ENCODE assay signal across 8 cellular contexts in genomic region chr1:45010855-45011811, GRCh38. TPM values are rescaled to one million over a fixed set of nuclear protein-coding genes. Genes with fewer than 3 reads are reported as not detected.
DNase-seq lines count a peak whose midpoint lies in the region; ATAC-seq and TF ChIP-seq lines count a peak whose summit lies in the region.

Gene HECTD3, minus strand, starts transcription at chr1:45011324. Its CDS starts 67 bp downstream, at chr1:45011257.

- H3K9ac ChIP-seq in KMS-11: peak within 1 kb of the TSS; percentile 72
- H3K9ac ChIP-seq in fibroblast of lung (ENCODE audit: insufficient read depth, low read length): peak within 1 kb of the TSS; percentile 75

- intact Hi-C loops in naive thymus-derived CD4-positive, alpha-beta T cell (cut with micrococcal nuclease): loop anchor here (1.0 to 10.0 kb wide), 5 partner anchors 174 to 337 kb away; partner anchors contain the start of genes ARMH1 (in 1 of the 2), RNU5D-1 (in 1 of the 2), TMEM53 (in 1 of the 2) and ZSWIM5 (in 1 of the 2)

- no peaks in the 10 kb centered on the region for H3K27me3 Mint-ChIP-seq in naive thymus-derived CD4-positive, alpha-beta T cell

- no peaks in the 10 kb centered on the region for H3K79me2 ChIP-seq in KMS-11 (ENCODE audit: insufficient read depth, low read depth)
- H3K79me2 ChIP-seq in fibroblast of lung (ENCODE audit: control insufficient read depth, insufficient read depth, low read length): peaks cover 32% of the 10 kb centered on the region

- DNase-seq in DMS79 (lab: John Stamatoyannopoulos, UW): peak; percentile 61
- peak; percentile 86 for DNase-seq in RKO (ENCODE audit: low spot score)
- DNase-seq in activated T-helper 1 cell treated with anti-CD3 and anti-CD28 coated beads, Interleukin-2, amount 50 U/mL, for 16 hours (ENCODE audit: low read depth in 1 of 2, low spot score in 1 of 2): peak; percentile 36 to 57
- DNase-seq in fibroblast of lung (ENCODE audit: low read depth in 2 of 2): peak; percentile 70 to 76
- peak; percentile 47 to 77 (median 54) for DNase-seq in naive thymus-derived CD4-positive, alpha-beta T cell
- peak; percentile 78 for DNase-seq in stimulated activated naive CD8-positive, alpha-beta T cell treated with anti-CD3 and anti-CD28 coated beads, Interleukin-15, Interleukin-2, amounts not matched to agents 100 U/mL and 50 U/mL, for 24 hours

- peak; percentile 57 for ATAC-seq in GM21717 (IDR thresholded peaks at IDR 0.05; ENCODE audit: unreplicated experiment)
- peak; percentile 75 for ATAC-seq in naive thymus-derived CD4-positive, alpha-beta T cell
- peak; percentile 77 for ATAC-seq in stimulated activated naive CD8-positive, alpha-beta T cell treated with anti-CD3 and anti-CD28 coated beads, Interleukin-15, Interleukin-2, amounts not matched to agents 100 U/mL and 50 U/mL, for 24 hours

- H3K9me3 ChIP-seq in fibroblast of lung (ENCODE audit: control insufficient read depth, insufficient read depth, low read depth, low read length): no peaks in the 10 kb centered on the region
- H3K9me3 ChIP-seq in naive thymus-derived CD4-positive, alpha-beta T cell (ENCODE audit: control insufficient read depth in 2 of 3, low read length in 3 of 3): no peaks in the 10 kb centered on the region

- peak within 1 kb of the TSS; percentile 99 for H2AFZ ChIP-seq in KMS-11 (ENCODE audit: low read depth)
- peak within 1 kb of the TSS; percentile 100 for H2AFZ ChIP-seq in fibroblast of lung (ENCODE audit: low read length)

- TF ChIP-seq CTCF in KMS-11 (conservative IDR thresholded peaks at IDR 0.05; ENCODE audit: low read depth, low read length): no peak
- no peak for TF ChIP-seq CTCF in fibroblast of lung (conservative IDR thresholded peaks at IDR 0.05 in 1 of 2, IDR thresholded peaks at IDR 0.05 in 1 of 2; ENCODE audit: low read depth in 1 of 2, low read length in 2 of 2)

- H3K36me3 ChIP-seq in KMS-11 (ENCODE audit: insufficient read depth) (no peaks in the 10 kb centered on the region), fibroblast of lung (ENCODE audit: control insufficient read depth, insufficient read depth, low read length) (peaks cover 22% of the 10 kb centered on the region)
- H3K36me3 ChIP-seq in naive thymus-derived CD4-positive, alpha-beta T cell (ENCODE audit: control insufficient read depth in 2 of 3, insufficient read depth in 3 of 3, low read length in 3 of 3): peaks cover 10 to 43% (median 11%) of the 10 kb centered on the region in 3 experiments

- peaks cover 29 to 64% (median 57%) of the 10 kb centered on the region in 7 donors for H3K4me1 Mint-ChIP-seq in naive thymus-derived CD4-positive, alpha-beta T cell

- H3K9me3 Mint-ChIP-seq in naive thymus-derived CD4-positive, alpha-beta T cell: no peaks in the 10 kb centered on the region

- CTCF ChIA-PET in naive thymus-derived CD4-positive, alpha-beta T cell (lab: Charles Lee): interaction anchor here (0.6 to 12.9 kb wide), 17 partner anchors 20 to 482 kb away, joined by 3 to 255 read pairs (median 4); partner anchors contain the start of genes EIF2B3, MUTYH, PLK3 and RNU5D-1

- H3K4me3 ChIP-seq in KMS-11 (IDR thresholded peaks at IDR 0.05; ENCODE audit: insufficient read depth, low read depth, low read length) (peak within 1 kb of the TSS; percentile 62), fibroblast of lung (replicated peaks in 1 of 4; ENCODE audit: control extremely low read depth in 1 of 4, insufficient read depth in 1 of 4, low read depth in 3 of 4, low read length in 4 of 4) (peak within 1 kb of the TSS; percentile 89 to 96 (median 92))
- peak within 1 kb of the TSS; percentile 65 for H3K4me3 ChIP-seq in naive thymus-derived CD4-positive, alpha-beta T cell (ENCODE audit: low read length)

- peak within 1 kb of the TSS; percentile 89 to 98 (median 94) for H3K27ac Mint-ChIP-seq in naive thymus-derived CD4-positive, alpha-beta T cell

- peaks cover 4 to 31% (median 16%) of the 10 kb centered on the region in 5 donors for H3K36me3 Mint-ChIP-seq in naive thymus-derived CD4-positive, alpha-beta T cell

- H3K4me1 ChIP-seq in KMS-11 (ENCODE audit: low read depth, poor library complexity, severe bottlenecking) (peaks cover 11% of the 10 kb centered on the region), fibroblast of lung (ENCODE audit: control insufficient read depth, extremely low read depth, insufficient read depth, low read length) (peaks cover 15% of the 10 kb centered on the region)
- H3K4me1 ChIP-seq in naive thymus-derived CD4-positive, alpha-beta T cell (ENCODE audit: control insufficient read depth in 2 of 2, insufficient read depth in 2 of 2, low read length in 2 of 2): peaks cover 28 to 30% of the 10 kb centered on the region in 2 donors

- H4K20me1 ChIP-seq in KMS-11 (ENCODE audit: insufficient read depth) (no peaks in the 10 kb centered on the region), fibroblast of lung (ENCODE audit: control insufficient read depth, extremely low read depth, insufficient read depth, low read length) (no peaks in the 10 kb centered on the region)

- POLR2A ChIA-PET in naive thymus-derived CD4-positive, alpha-beta T cell (lab: Charles Lee): interaction anchor here (0.5 to 7.7 kb wide), 39 partner anchors 8 to 572 kb away, joined by 3 to 126 read pairs (median 6); partner anchors contain the start of genes AKR1A1, BEST4, BTBD19 and CCDC163

- no peaks in the 10 kb centered on the region for H3K27me3 ChIP-seq in KMS-11 (ENCODE audit: insufficient read depth, low read depth)
- no peaks in the 10 kb centered on the region for H3K27me3 ChIP-seq in fibroblast of lung (ENCODE audit: control insufficient read depth, insufficient read depth, low read length)
- H3K27me3 ChIP-seq in naive thymus-derived CD4-positive, alpha-beta T cell (ENCODE audit: control insufficient read depth in 2 of 2, insufficient read depth in 2 of 2, low read length in 2 of 2): no peaks in the 10 kb centered on the region

- peak within 1 kb of the TSS; percentile 90 to 100 (median 93) for H3K4me3 Mint-ChIP-seq in naive thymus-derived CD4-positive, alpha-beta T cell

- peak within 1 kb of the TSS; percentile 94 for H3K4me2 ChIP-seq in KMS-11
- peak within 1 kb of the TSS; percentile 97 for H3K4me2 ChIP-seq in fibroblast of lung (ENCODE audit: extremely low read depth, insufficient read depth, low read length)

- peak within 1 kb of the TSS; percentile 79 for H3K27ac ChIP-seq in KMS-11
- peak within 1 kb of the TSS; percentile 63 for H3K27ac ChIP-seq in fibroblast of lung (ENCODE audit: insufficient read depth, low read length)
- peak within 1 kb of the TSS; percentile 81 for H3K27ac ChIP-seq in naive thymus-derived CD4-positive, alpha-beta T cell (ENCODE audit: low read depth, low read length)

RNA-seq across cellular contexts. Expression of gene HECTD3, which starts in this region (rescaled TPM):
- 14.4 and 20.3 TPM in 2 replicates for total RNA-seq in fibroblast of lung
- 33.7 and 51.0 TPM in 2 replicates for polyA plus RNA-seq in fibroblast of lung
- 26.6 and 43.7 TPM in 2 replicates for polyA plus RNA-seq in fibroblast of lung (2012)
- 56.3 and 68.6 TPM in 2 replicates for polyA minus RNA-seq in fibroblast of lung (ENCODE audit: low replicate concordance)
- total RNA-seq in naive thymus-derived CD4-positive, alpha-beta T cell: 10 to 100 TPM; 38.8 to 53.7 (median 42.2) TPM
- polyA plus RNA-seq in naive thymus-derived CD4-positive, alpha-beta T cell: 10 to 100 TPM; 12.2 to 26.9 TPM

Comparison
In these comparisons a context has a peak if more than half of its experiments do, and no peak if none do; other contexts are left out.
1. Peak in every context shown above with its lines: DNase-seq, ATAC-seq, H3K4me3 ChIP-seq and H3K27ac ChIP-seq.